ENCODE assay signal across 1 cellular context in genomic region chr2:133525090-133525489, GRCh38.
TF ChIP-seq lines count a peak whose summit lies in the region.

No MANE protein-coding gene starts in this region.

TF ChIP-seq in IMR-90, 13 proteins besides CTCF, POLR2A, EP300 and RAD21 (continued from another document):
- TF ChIP-seq, protein P1, sequence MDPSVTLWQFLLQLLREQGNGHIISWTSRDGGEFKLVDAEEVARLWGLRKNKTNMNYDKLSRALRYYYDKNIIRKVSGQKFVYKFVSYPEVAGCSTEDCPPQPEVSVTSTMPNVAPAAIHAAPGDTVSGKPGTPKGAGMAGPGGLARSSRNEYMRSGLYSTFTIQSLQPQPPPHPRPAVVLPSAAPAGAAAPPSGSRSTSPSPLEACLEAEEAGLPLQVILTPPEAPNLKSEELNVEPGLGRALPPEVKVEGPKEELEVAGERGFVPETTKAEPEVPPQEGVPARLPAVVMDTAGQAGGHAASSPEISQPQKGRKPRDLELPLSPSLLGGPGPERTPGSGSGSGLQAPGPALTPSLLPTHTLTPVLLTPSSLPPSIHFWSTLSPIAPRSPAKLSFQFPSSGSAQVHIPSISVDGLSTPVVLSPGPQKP (IDR thresholded peaks at IDR 0.05; ENCODE audit: borderline replicate concordance, low read depth, low read length) = no peak
- TF ChIP-seq CHD1 (IDR thresholded peaks at IDR 0.05; ENCODE audit: low read depth, low read length) = no peak
TF ChIP-seq in IMR-90: peak in this region for 0.
